ENCODE assay signal across 12 cellular contexts in the genomic region with DNA sequence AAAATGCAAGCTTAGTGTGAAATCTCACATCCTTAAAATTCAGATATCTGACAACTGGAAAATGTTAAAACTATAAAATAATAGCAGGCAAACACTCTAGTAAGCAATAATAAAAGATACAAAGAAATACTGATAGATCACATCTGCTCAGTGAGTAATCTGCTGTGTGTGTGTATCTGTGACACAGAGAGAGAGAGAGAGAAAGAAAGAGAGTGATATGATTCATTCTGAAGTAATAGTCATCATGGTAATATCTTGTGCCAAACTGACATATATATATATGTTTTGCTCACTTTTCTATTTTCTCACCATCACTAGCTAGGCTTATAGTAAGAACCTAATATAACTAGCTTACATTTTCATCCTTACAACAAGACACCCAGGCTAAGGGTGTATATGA.
"Had no signal": no experiment of that assay in that cellular context is flagged by ENCODE, and none has a peak within 500 bp of the region (broad histone marks: within the 10 kb centered on the region; RNA-seq: fewer than 3 reads in every experiment).

No MANE protein-coding gene starts in this region.

- H3K9ac ChIP-seq: parathyroid adenoma had no signal

- H3K9me3 ChIP-seq: right lobe of liver, thoracic aorta, upper lobe of right lung had no signal

- H3K4me1 ChIP-seq: parathyroid adenoma, right lobe of liver, upper lobe of right lung had no signal

- H3K27me3 ChIP-seq: right lobe of liver, upper lobe of right lung had no signal

- ATAC-seq: left cardiac atrium; naive thymus-derived CD8-positive, alpha-beta T cell; right lobe of liver; stimulated activated memory B cell treated with anti-CD40 and anti-IgM and Interleukin-4, amounts not matched to agents 10 μg/mL and 1 μg/mL and 100 μg/mL, for 72 hours; upper lobe of right lung had no signal

- H3K36me3 ChIP-seq: right lobe of liver, thoracic aorta, upper lobe of right lung had no signal

- H3K79me2 ChIP-seq: parathyroid adenoma had no signal

- H3K4me3 ChIP-seq: coronary artery, right lobe of liver, thoracic aorta, upper lobe of right lung had no signal

- H2AFZ ChIP-seq: parathyroid adenoma had no signal

- H3K27ac ChIP-seq: coronary artery, parathyroid adenoma, right lobe of liver, thoracic aorta, upper lobe of right lung had no signal

- DNase-seq: activated CD4-positive, alpha-beta T cell treated with anti-CD3 and anti-CD28 coated beads, Interleukin-2, amount 50 U/mL, for 4 hours; central memory CD4-positive, alpha-beta T cell; left cardiac atrium; mesendoderm; naive thymus-derived CD8-positive, alpha-beta T cell; right lobe of liver; stimulated activated CD4-positive, alpha-beta T cell treated with anti-CD3 and anti-CD28 coated beads, Interleukin-4, amount 100 ng/mL, for 24 hours; upper lobe of right lung had no signal
